ENCODE assay signal across 8 cellular contexts in the genomic region with DNA sequence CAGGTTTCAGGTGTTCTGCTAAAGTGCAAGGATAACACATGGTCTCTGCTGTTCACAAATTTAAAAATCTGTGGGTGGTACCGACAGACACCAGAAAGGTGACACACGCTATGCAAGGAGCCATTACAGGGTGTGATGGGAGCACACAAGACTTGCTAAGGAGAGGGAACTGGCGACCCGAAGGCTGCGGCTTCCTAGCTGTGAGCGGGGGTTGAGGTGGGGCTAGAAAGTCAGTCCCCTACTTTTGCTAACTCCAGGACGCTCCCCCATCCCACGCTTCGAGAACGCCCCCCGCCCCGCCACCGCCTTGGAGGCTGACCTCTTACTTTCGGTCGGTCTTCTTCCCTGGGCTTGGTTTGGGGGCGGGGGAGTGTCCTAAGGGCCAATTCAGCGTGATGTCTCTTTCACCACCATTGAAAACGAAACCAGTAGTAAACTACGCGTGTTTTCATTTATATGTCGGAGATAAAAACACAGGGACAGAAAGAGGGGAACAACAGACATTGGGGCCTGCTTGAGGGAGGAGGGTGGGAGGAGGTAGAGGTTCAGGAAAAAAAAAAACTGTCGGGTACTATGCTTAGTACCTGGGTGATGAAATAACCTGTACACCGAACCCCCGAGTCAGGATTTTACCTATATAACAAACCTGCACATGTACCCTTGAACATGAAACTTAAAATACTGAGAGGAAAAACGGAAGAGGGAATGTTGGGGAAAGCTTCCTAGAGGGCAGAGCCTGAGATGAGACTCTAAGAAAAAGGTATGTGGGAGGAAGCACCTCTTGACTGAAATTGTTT. TPM values are rescaled to one million over a fixed set of nuclear protein-coding genes. Genes with fewer than 3 reads are reported as not detected.
DNase-seq lines count a peak whose midpoint lies in the region; ATAC-seq, FAIRE-seq and TF ChIP-seq lines count a peak whose summit lies in the region.

No MANE protein-coding gene starts in this region.

- H3K4me1 Mint-ChIP-seq in astrocyte (ENCODE audit: low read depth, unreplicated experiment) = peaks cover 16% of the 10 kb centered on the region

- no peak for FAIRE-seq in astrocyte (lab: Jason Lieb, UNC)

- peaks cover 2% of the 10 kb centered on the region for H3K36me3 Mint-ChIP-seq in astrocyte (ENCODE audit: low read depth, unreplicated experiment)

- H3K4me3 ChIP-seq in RWPE2 (ENCODE audit: severe bottlenecking) (peak overlapping the region; percentile 53), astrocyte (ENCODE audit: insufficient read depth, low read depth, low read length) (peak overlapping the region; percentile 88), kidney epithelial cell (ENCODE audit: low read depth, low read length) (peak overlapping the region; percentile 55)

- H3K27me3 Mint-ChIP-seq in astrocyte (ENCODE audit: low read depth, unreplicated experiment) = no peaks in the 10 kb centered on the region

- TF ChIP-seq CTCF in RWPE2 (IDR thresholded peaks at IDR 0.05; ENCODE audit: poor library complexity, severe bottlenecking) = no peak
- no peak for TF ChIP-seq CTCF in astrocyte (IDR thresholded peaks at IDR 0.05; ENCODE audit: insufficient read depth, low read depth, low read length)
- no peak for TF ChIP-seq CTCF in kidney epithelial cell (IDR thresholded peaks at IDR 0.05; ENCODE audit: insufficient read depth, low read length, poor library complexity, severe bottlenecking)

- H3K4me2 ChIP-seq in astrocyte (ENCODE audit: low read length) = peak overlapping the region; percentile 94

- H3K79me2 ChIP-seq in astrocyte (ENCODE audit: insufficient read depth, low read length) = peaks cover 52% of the 10 kb centered on the region

- no peaks in the 10 kb centered on the region for H3K9me3 ChIP-seq in RWPE2 (ENCODE audit: severe bottlenecking)
- H3K9me3 ChIP-seq in astrocyte (ENCODE audit: insufficient read depth, low read depth, low read length) = no peaks in the 10 kb centered on the region

- H3K36me3 ChIP-seq in RWPE2 (ENCODE audit: low read depth) (peaks cover 43% of the 10 kb centered on the region), astrocyte (ENCODE audit: insufficient read depth, low read length) (peaks cover 6% of the 10 kb centered on the region), kidney epithelial cell (ENCODE audit: control insufficient read depth, insufficient read depth, low read length) (no peaks in the 10 kb centered on the region)

- H3K27ac ChIP-seq in RWPE2 (ENCODE audit: poor library complexity, severe bottlenecking) (peak overlapping the region; percentile 99), astrocyte (ENCODE audit: low read depth, low read length) (peak overlapping the region; percentile 99)

- ATAC-seq in RWPE2 (ENCODE audit: low read depth) (no peak), GM21390 (IDR thresholded peaks at IDR 0.05; ENCODE audit: unreplicated experiment) (no peak)

- peak overlapping the region; percentile 94 for H3K9ac ChIP-seq in astrocyte (ENCODE audit: low read length)

- no peaks in the 10 kb centered on the region for H4K20me1 ChIP-seq in astrocyte (ENCODE audit: insufficient read depth, low read length)

- peak; percentile 48 for DNase-seq in SKM-1 treated with dmso at 0.1 percent for 144 hours (lab: John Stamatoyannopoulos, UW; ENCODE audit: unreplicated experiment)
- no peak for DNase-seq in SKM-1 (lab: John Stamatoyannopoulos, UW; ENCODE audit: unreplicated experiment)
- DNase-seq in RWPE2 (ENCODE audit: low spot score) = no peak
- DNase-seq in astrocyte (ENCODE audit: low read depth) = peak; percentile 34
- no peak for DNase-seq in kidney epithelial cell (ENCODE audit: low read depth)
- peak; percentile 29 to 32 (median 31) for DNase-seq in stimulated activated CD4-positive, alpha-beta T cell treated with anti-CD3 and anti-CD28 coated beads, TNF-alpha, amount 100 ng/mL, for 4 hours (ENCODE audit: low read depth in 3 of 3)
- no peak for DNase-seq in COLO829 (ENCODE audit: low spot score)

- no peaks in the 10 kb centered on the region for H3K27me3 ChIP-seq in RWPE2 (ENCODE audit: insufficient read depth, poor library complexity, severe bottlenecking)
- H3K27me3 ChIP-seq in astrocyte (ENCODE audit: insufficient read depth, low read length) = no peaks in the 10 kb centered on the region
- no peaks in the 10 kb centered on the region for H3K27me3 ChIP-seq in kidney epithelial cell (ENCODE audit: control insufficient read depth, insufficient read depth, low read length)

- H3K27ac Mint-ChIP-seq in astrocyte (ENCODE audit: unreplicated experiment) = no peak overlapping the region

- H3K9me3 Mint-ChIP-seq in astrocyte (ENCODE audit: unreplicated experiment) = no peaks in the 10 kb centered on the region

- H2AFZ ChIP-seq in astrocyte (ENCODE audit: low read depth, low read length) = peak overlapping the region; percentile 75

- H3K4me3 Mint-ChIP-seq in astrocyte (ENCODE audit: unreplicated experiment) = no peak overlapping the region

- H3K4me1 ChIP-seq in RWPE2 (ENCODE audit: insufficient read depth, poor library complexity, severe bottlenecking) = peaks cover 17% of the 10 kb centered on the region
- peaks cover 33% of the 10 kb centered on the region for H3K4me1 ChIP-seq in astrocyte (ENCODE audit: insufficient read depth, low read length)

RNA-seq across cellular contexts. Expression of a gene that starts 1.1 kb away (rescaled TPM):
- total RNA-seq in astrocyte = 36.5 and 37.9 TPM in 2 replicates
- total RNA-seq in kidney epithelial cell = 67.4 and 72.4 TPM in 2 replicates

RNA-seq across cellular contexts. Expression of a gene that starts 5.1 kb away (rescaled TPM):
- total RNA-seq in astrocyte = 391 and 397 TPM in 2 replicates
- total RNA-seq in kidney epithelial cell = 176 and 183 TPM in 2 replicates

RNA-seq across cellular contexts. Expression of a gene that starts 7.5 kb away (rescaled TPM):
- total RNA-seq in astrocyte = 46.6 and 51.5 TPM in 2 replicates
- total RNA-seq in kidney epithelial cell = 53.0 and 60.9 TPM in 2 replicates

RNA-seq across cellular contexts. Expression of a gene that starts 14.0 kb away (rescaled TPM):
- total RNA-seq in astrocyte = 20.0 and 21.8 TPM in 2 replicates
- total RNA-seq in kidney epithelial cell = 21.2 and 27.8 TPM in 2 replicates

RNA-seq across cellular contexts. Expression of a gene that starts 17.8 kb away (rescaled TPM):
- total RNA-seq in astrocyte = 0.99 TPM in 1 of 2 replicates, not detected in the other
- 1.6 TPM in 1 of 2 replicates, not detected in the other for total RNA-seq in kidney epithelial cell

Comparison
In these comparisons a context has a peak if more than half of its experiments do, and no peak if none do; other contexts are left out.
1. DNase-seq: peak in SKM-1 treated with dmso at 0.1 percent for 144 hours (single experiment), astrocyte (single experiment) and stimulated activated CD4-positive, alpha-beta T cell treated with anti-CD3 and anti-CD28 coated beads, TNF-alpha, amount 100 ng/mL, for 4 hours (3 of 3); none in SKM-1 (single experiment), RWPE2 (single experiment), kidney epithelial cell (single experiment) and COLO829 (single experiment).
2. Peak in every context shown above with its lines, with median percentiles within 50 percentile points of each other: H3K4me3 ChIP-seq.